In the genomic region with DNA sequence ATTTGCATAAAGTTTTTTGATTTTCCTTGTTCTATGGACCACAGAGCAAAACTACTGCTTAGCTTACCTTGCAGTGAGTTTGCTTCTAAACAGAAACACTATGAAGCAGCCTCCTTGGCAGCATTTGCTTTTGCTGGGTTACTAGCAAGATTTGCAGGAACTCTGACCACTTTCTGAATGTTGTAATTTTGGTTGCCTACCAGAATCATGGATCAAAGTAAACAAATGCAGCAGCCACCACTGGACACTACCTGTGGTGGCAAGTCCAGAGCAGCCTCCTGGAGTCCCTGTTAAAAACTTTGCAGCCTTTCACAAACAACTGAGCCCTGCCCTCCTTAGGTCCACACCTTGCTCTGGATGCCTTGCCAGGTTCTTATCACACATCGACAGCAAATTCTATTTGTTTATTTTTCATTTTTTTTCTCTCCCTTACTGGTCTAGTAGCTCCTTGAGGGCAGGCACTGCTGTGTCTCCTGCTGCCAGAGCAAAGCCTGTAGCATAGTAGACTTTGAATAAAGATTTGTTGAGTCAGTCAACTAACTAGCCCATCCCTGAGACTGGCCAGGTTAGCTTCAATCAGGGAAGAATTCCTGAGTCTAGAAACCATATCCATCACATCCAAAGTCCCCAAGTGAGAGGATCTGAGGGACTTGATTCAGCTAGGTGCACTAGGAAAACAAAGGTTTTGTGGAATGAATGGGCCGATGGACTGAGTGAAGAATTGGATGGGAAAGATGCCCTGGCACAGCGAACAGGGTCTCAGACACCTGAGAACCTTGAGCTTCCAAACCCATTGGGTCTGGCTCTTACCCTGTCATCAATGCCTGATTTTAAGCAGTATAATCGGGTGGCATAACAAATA, we compare ENCODE assay signal across 21 cellular contexts. TPM values are rescaled to one million over a fixed set of nuclear protein-coding genes. Genes with fewer than 3 reads are reported as not detected.
A peak's percentile ranks its signal among the peaks of the same experiment; 100 is the strongest.
DNase-seq lines count a peak whose midpoint lies in the region; ATAC-seq, FAIRE-seq and TF ChIP-seq lines count a peak whose summit lies in the region.
"Had no signal": no experiment of that assay in that cellular context is flagged by ENCODE, and none has a peak within 500 bp of the region (broad histone marks: within the 10 kb centered on the region; RNA-seq: fewer than 3 reads in every experiment).

No MANE protein-coding gene starts in this region.

- peaks cover 40% of the 10 kb centered on the region for H3K36me3 Mint-ChIP-seq in Caco-2 (ENCODE audit: insufficient read depth, unreplicated experiment)

- H3K9me3 Mint-ChIP-seq in Caco-2 (ENCODE audit: unreplicated experiment), result no peaks in the 10 kb centered on the region

- H3K4me1 Mint-ChIP-seq in Caco-2 (ENCODE audit: low read depth, unreplicated experiment), result peaks cover 13% of the 10 kb centered on the region

- POLR2A ChIA-PET in Caco-2 (lab: Charles Lee) (no interaction called here), RWPE1 (lab: Yijun Ruan, JAX; ENCODE audit: low non-redundant PET) (no interaction called here)

- peak overlapping the region; percentile 17 for H3K4me3 Mint-ChIP-seq in Caco-2 (ENCODE audit: unreplicated experiment)

- H3K27ac ChIP-seq in right lobe of liver (peak overlapping the region; percentile 13 to 37 (median 27)), small intestine (ENCODE audit: low read depth in 1 of 2, low read length in 1 of 2) (no peak overlapping the region), RWPE1 (no peak overlapping the region), left lung (no peak overlapping the region)
- H3K27ac ChIP-seq: KMS-11 had no signal

- FAIRE-seq in bronchial epithelial cell (lab: Jason Lieb, UNC) (no peak), small intestine (lab: Jason Lieb, UNC) (no peak)
- FAIRE-seq: A204.1, GM12892, GM18507 had no signal

- peak; percentile 39 to 65 (median 56) for ATAC-seq in right lobe of liver
- ATAC-seq in left lung, result no peak
- ATAC-seq in stimulated activated naive CD8-positive, alpha-beta T cell treated with anti-CD3 and anti-CD28 coated beads, Interleukin-15, Interleukin-2, amounts not matched to agents 100 U/mL and 50 U/mL, for 24 hours, result no peak

- H3K4me3 ChIP-seq in Caco-2 (ENCODE audit: low read depth, low read length), result no peak overlapping the region
- no peak overlapping the region for H3K4me3 ChIP-seq in bronchial epithelial cell (ENCODE audit: low read depth, low read length)
- H3K4me3 ChIP-seq in right lobe of liver, result no peak overlapping the region
- no peak overlapping the region for H3K4me3 ChIP-seq in small intestine (ENCODE audit: low read depth in 1 of 2, low read length in 2 of 2)
- no peak overlapping the region for H3K4me3 ChIP-seq in left lung

- DNase-seq in Caco-2 (no peak), bronchial epithelial cell (ENCODE audit: low read depth) (peak; percentile 16), right lobe of liver (peak in 2 of 3 donors; percentile 22 to 70), small intestine (peak; percentile 35), RWPE1 (ENCODE audit: low spot score) (no peak), left lung (no peak), NCI-H226 (no peak)
- DNase-seq in stimulated activated naive CD8-positive, alpha-beta T cell treated with anti-CD3 and anti-CD28 coated beads, Interleukin-15, Interleukin-2, amounts not matched to agents 100 U/mL and 50 U/mL, for 24 hours, result no peak
- DNase-seq: CD4-positive, alpha-beta memory T cell; DMS53; NCI-H1417; NCI-H187; NCI-H82; OCI-M1; RPMI8226 had no signal

- no peaks in the 10 kb centered on the region for H3K27me3 Mint-ChIP-seq in Caco-2 (ENCODE audit: insufficient read depth, unreplicated experiment)

- no peaks in the 10 kb centered on the region for H3K9me3 ChIP-seq in Caco-2
- H3K9me3 ChIP-seq in right lobe of liver, result no peaks in the 10 kb centered on the region
- H3K9me3 ChIP-seq in small intestine (ENCODE audit: control insufficient read depth, low read depth), result no peaks in the 10 kb centered on the region
- no peaks in the 10 kb centered on the region for H3K9me3 ChIP-seq in left lung

- no peak overlapping the region for H3K27ac Mint-ChIP-seq in Caco-2 (ENCODE audit: unreplicated experiment)
- H3K27ac Mint-ChIP-seq: CD4-positive, alpha-beta memory T cell had no signal

- H3K36me3 ChIP-seq in Caco-2 (ENCODE audit: control insufficient read depth, insufficient read depth, low read length) (peaks cover 7% of the 10 kb centered on the region), bronchial epithelial cell (ENCODE audit: control insufficient read depth, insufficient read depth, low read length) (no peaks in the 10 kb centered on the region), right lobe of liver (no peaks in the 10 kb centered on the region), small intestine (ENCODE audit: control insufficient read depth in 2 of 2, insufficient read depth in 2 of 2, low read length in 2 of 2) (no peaks in the 10 kb centered on the region), left lung (no peaks in the 10 kb centered on the region)

- intact Hi-C loops in Caco-2 (cut with micrococcal nuclease; ENCODE audit: unreplicated experiment) (no loop called here), right lobe of liver (cut with DNase I) (loop anchor here in 1 of 2 donors (10.0 kb wide), 1 partner anchor 274 kb away; no protein-coding TSS in a partner anchor), left lung (cut with DNase I) (no loop called here)

- CTCF ChIA-PET in Caco-2 (lab: Charles Lee), result no interaction called here
- CTCF ChIA-PET in RWPE1 (lab: Yijun Ruan, JAX), result interaction anchor here (0.6 kb wide), 2 partner anchors 23 to 108 kb away, joined by 3 read pairs; no protein-coding TSS in a partner anchor

- H3K27me3 ChIP-seq in Caco-2 (replicated peaks; ENCODE audit: control insufficient read depth, insufficient read depth, low read length) (no peaks in the 10 kb centered on the region), bronchial epithelial cell (ENCODE audit: control insufficient read depth, insufficient read depth, low read length) (peaks cover 7% of the 10 kb centered on the region), right lobe of liver (no peaks in the 10 kb centered on the region), small intestine (ENCODE audit: control insufficient read depth in 2 of 2, insufficient read depth in 2 of 2, low read length in 2 of 2) (peaks cover 0 to 61% of the 10 kb centered on the region in 2 donors), left lung (peaks cover 79 to 100% of the 10 kb centered on the region in 2 donors)

- TF ChIP-seq CTCF in Caco-2 (IDR thresholded peaks at IDR 0.05; ENCODE audit: insufficient read depth in 1 of 2, low read depth in 1 of 2, low read length in 1 of 2, severe bottlenecking in 1 of 2, unreplicated experiment in 1 of 2) (no peak), bronchial epithelial cell (IDR thresholded peaks at IDR 0.05; ENCODE audit: insufficient read depth, low read length, severe bottlenecking) (no peak), right lobe of liver (IDR thresholded peaks at IDR 0.05) (no peak), RWPE1 (conservative IDR thresholded peaks at IDR 0.05; ENCODE audit: low read depth) (no peak), left lung (IDR thresholded peaks at IDR 0.05) (no peak)

- H3K4me1 ChIP-seq in Caco-2 (peaks cover 33% of the 10 kb centered on the region), right lobe of liver (peaks cover 0 to 45% (median 15%) of the 10 kb centered on the region in 4 donors), small intestine (ENCODE audit: control insufficient read depth in 2 of 2, insufficient read depth in 1 of 2, low read depth in 1 of 2, low read length in 1 of 2) (peaks cover 0 to 10% of the 10 kb centered on the region in 2 donors), left lung (peaks cover 0 to 14% of the 10 kb centered on the region in 2 donors)

- no peak for TF ChIP-seq POLR2A in right lobe of liver (IDR thresholded peaks at IDR 0.05)

- 35% methylated on average over 4 of the region's 4 CpGs for WGBS in right lobe of liver (ENCODE audit: insufficient coverage, low coverage, low lambda C conversion rate, missing lambda C conversion rate)
- WGBS in small intestine, 3 donors, result 48 to 57% (median 50%) methylated on average over 4 of the region's 4 CpGs

- BruUV-seq in Caco-2 (replicated peaks; lab: Mats Ljungman, UMichigan), result no TSS peak

RNA-seq across cellular contexts. Expression of a gene that starts 5.7 kb away (rescaled TPM):
- 19.4 and 25.1 TPM in 2 replicates for total RNA-seq in Caco-2 (2022)
- 0.53 and 1.2 TPM in 2 replicates for total RNA-seq in bronchial epithelial cell
- total RNA-seq in right lobe of liver, result 10 to 100 TPM in 1 of 6 experiments, 1 to 10 TPM in 5; 3.7 to 10.4 (median 4.6) TPM
- under 1 TPM; 0.22 to 0.54 (median 0.54) TPM for polyA plus RNA-seq in small intestine
- 1 to 10 TPM; 3.2 to 7.1 TPM for total RNA-seq in left lung
- total RNA-seq: CD4-positive, alpha-beta memory T cell; M059J had no signal
- polyA plus RNA-seq: BJ; CD4-positive, alpha-beta memory T cell had no signal

RNA-seq across cellular contexts. Expression of a gene that starts 6.1 kb away (rescaled TPM):
- total RNA-seq in Caco-2 (2022), result 271 and 291 TPM in 2 replicates
- 4.9 and 5.3 TPM in 2 replicates for total RNA-seq in bronchial epithelial cell
- total RNA-seq in right lobe of liver, result 10 to 100 TPM; 29.8 to 35.5 (median 32.5) TPM
- polyA plus RNA-seq in small intestine, result 10 to 100 TPM in 2 of 3 donors, 1 to 10 TPM in 1; 8.4 to 11.9 (median 10.9) TPM
- total RNA-seq in left lung, result 10 to 100 TPM; 30.2 to 33.6 TPM
- total RNA-seq: CD4-positive, alpha-beta memory T cell; M059J had no signal
- polyA plus RNA-seq: CD4-positive, alpha-beta memory T cell had no signal

Comparison
In these comparisons a context has a peak if more than half of its experiments do, and no peak if none do; other contexts are left out.
1. DNase-seq: peak in bronchial epithelial cell (single experiment), right lobe of liver (2 of 3) and small intestine (single experiment); none in Caco-2 (0 of 2), RWPE1 (single experiment), left lung (0 of 2), NCI-H226 (single experiment) and stimulated activated naive CD8-positive, alpha-beta T cell treated with anti-CD3 and anti-CD28 coated beads, Interleukin-15, Interleukin-2, amounts not matched to agents 100 U/mL and 50 U/mL, for 24 hours (single experiment).
2. ATAC-seq: peak in right lobe of liver (4 of 4); none in left lung (single experiment) and stimulated activated naive CD8-positive, alpha-beta T cell treated with anti-CD3 and anti-CD28 coated beads, Interleukin-15, Interleukin-2, amounts not matched to agents 100 U/mL and 50 U/mL, for 24 hours (single experiment).
3. H3K27ac ChIP-seq: peak in right lobe of liver (3 of 3); none in small intestine (0 of 2), RWPE1 (single experiment) and left lung (0 of 2).